Comparison of ENCODE assay signal across 19 cellular contexts in the genomic region with DNA sequence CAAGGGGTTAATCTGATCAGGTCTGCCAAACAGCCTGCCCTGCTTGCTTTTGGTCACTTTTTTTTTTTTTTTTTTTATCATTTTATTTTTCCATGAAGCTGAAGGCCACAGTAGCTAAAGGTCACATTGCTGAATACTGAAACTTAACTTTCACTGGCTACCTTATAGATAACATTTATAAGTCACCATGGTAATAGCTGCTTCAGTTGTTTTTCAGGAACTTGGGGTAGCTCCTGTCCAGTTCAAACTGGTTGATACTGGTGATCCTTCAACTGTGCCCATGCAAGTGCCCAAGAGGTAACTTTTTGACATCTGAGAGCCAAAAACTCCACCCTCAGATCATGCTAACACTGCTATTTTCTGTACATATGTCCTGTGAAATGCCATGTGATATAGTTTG.
"Had no signal": no experiment of that assay in that cellular context is flagged by ENCODE, and none has a peak within 500 bp of the region (broad histone marks: within the 10 kb centered on the region; RNA-seq: fewer than 3 reads in every experiment).

No MANE protein-coding gene starts in this region.

- H3K4me3 ChIP-seq: esophagus muscularis mucosa, hepatocyte, psoas muscle, right atrium auricular region, sigmoid colon, skin epidermis, testis, tibial nerve, upper lobe of right lung had no signal

- H3K27me3 ChIP-seq: esophagus muscularis mucosa, foreskin keratinocyte, hepatocyte, right atrium auricular region, sigmoid colon, testis, tibial nerve, upper lobe of right lung had no signal

- H3K9me3 ChIP-seq: esophagus muscularis mucosa, psoas muscle, right atrium auricular region, sigmoid colon, testis, upper lobe of right lung had no signal

- H3K27ac ChIP-seq: epithelial cell of prostate, esophagus muscularis mucosa, foreskin keratinocyte, hepatocyte, psoas muscle, right atrium auricular region, sigmoid colon, skin epidermis, testis, tibial nerve, upper lobe of right lung had no signal

- H3K4me1 ChIP-seq: esophagus muscularis mucosa, foreskin keratinocyte, psoas muscle, right atrium auricular region, sigmoid colon, testis, tibial nerve, upper lobe of right lung had no signal

- H3K36me3 ChIP-seq: esophagus muscularis mucosa, right atrium auricular region, sigmoid colon, tibial nerve, upper lobe of right lung had no signal

- DNase-seq: effector memory CD8-positive, alpha-beta T cell; foreskin keratinocyte; head of caudate nucleus; naive thymus-derived CD4-positive, alpha-beta T cell; nephron progenitor cell; psoas muscle; sigmoid colon; stimulated activated CD4-positive, alpha-beta T cell treated with anti-CD3 and anti-CD28 coated beads, Interleukin-2, amount 100 ng/mL, for 24 hours; stimulated activated CD4-positive, alpha-beta T cell treated with anti-CD3 and anti-CD28 coated beads, Interleukin-4, amount 100 ng/mL, for 4 hours; stimulated activated naive B cell treated with anti-CD40 and anti-IgM and Interleukin-4, amounts not matched to agents 10 μg/mL and 1 μg/mL and 100 μg/mL, for 72 hours; stimulated activated naive CD8-positive, alpha-beta T cell treated with anti-CD3 and anti-CD28 coated beads, Interleukin-15, amount 100 ng/mL, for 72 hours; testis; upper lobe of right lung had no signal
